ENCODE assay signal across 18 cellular contexts in genomic region chr14:90593254-90594040, GRCh38.
"Had no signal": no experiment of that assay in that cellular context is flagged by ENCODE, and none has a peak within 500 bp of the region (broad histone marks: within the 10 kb centered on the region; RNA-seq: fewer than 3 reads in every experiment).

No MANE protein-coding gene starts in this region.

- H3K27me3 ChIP-seq: heart left ventricle, neutrophil had no signal

- H3K27ac ChIP-seq: heart left ventricle, neutrophil had no signal

- H3K9me3 ChIP-seq: heart left ventricle, neutrophil had no signal

- H3K4me3 Mint-ChIP-seq: activated B cell treated with CpG ODN at 0.5 μM for 24 hours; activated CD4-positive, alpha-beta T cell treated with anti-CD3 and anti-CD28 coated beads, Interleukin-2, amount 10 ng/mL, durations not matched to agents 24 days and 14 days; activated CD8-positive, alpha-beta T cell treated with anti-CD3 and anti-CD28 coated beads, Interleukin-2, amount 10 ng/mL, durations not matched to agents 7 days and 5 days; brain; naive B cell had no signal

- H3K4me1 ChIP-seq: heart left ventricle had no signal

- H3K4me3 ChIP-seq: heart left ventricle had no signal

- ATAC-seq: activated CD8-positive, alpha-beta T cell treated with anti-CD3 and anti-CD28 coated beads, Interleukin-2, amount 10 ng/mL, durations not matched to agents 7 days and 5 days; activated naive CD4-positive, alpha-beta T cell treated with anti-CD3 and anti-CD28 coated beads, Interleukin-2, amount 50 U/mL, for 72 hours; heart left ventricle; stimulated activated naive CD8-positive, alpha-beta T cell treated with anti-CD3 and anti-CD28 coated beads, Interleukin-15, Interleukin-2, amounts not matched to agents 100 U/mL and 50 U/mL, for 24 hours had no signal

- H3K4me1 Mint-ChIP-seq: activated B cell treated with CpG ODN at 0.5 μM for 24 hours; activated CD4-positive, alpha-beta T cell treated with anti-CD3 and anti-CD28 coated beads, Interleukin-2, amount 10 ng/mL, durations not matched to agents 24 days and 14 days; brain; naive B cell had no signal

- H3K27me3 Mint-ChIP-seq: brain, naive B cell had no signal

- H3K27ac Mint-ChIP-seq: activated B cell treated with CpG ODN at 0.5 μM for 24 hours; activated CD4-positive, alpha-beta T cell treated with anti-CD3 and anti-CD28 coated beads, Interleukin-2, amount 10 ng/mL, durations not matched to agents 24 days and 14 days; activated CD8-positive, alpha-beta T cell treated with anti-CD3 and anti-CD28 coated beads, Interleukin-2, amount 10 ng/mL, durations not matched to agents 7 days and 5 days; activated naive CD4-positive, alpha-beta T cell treated with anti-CD3 and anti-CD28 coated beads, Interleukin-2, amount 50 U/mL, for 72 hours; naive B cell had no signal

- DNase-seq: activated B cell treated with CpG ODN at 0.5 μM for 24 hours; activated CD4-positive, alpha-beta T cell treated with anti-CD3 and anti-CD28 coated beads, Interleukin-2, amount 10 ng/mL, durations not matched to agents 24 days and 14 days; activated CD8-positive, alpha-beta memory T cell treated with anti-CD3 and anti-CD28 coated beads, Interleukin-2, amount 50 U/mL, for 4 hours; activated CD8-positive, alpha-beta T cell treated with anti-CD3 and anti-CD28 coated beads, Interleukin-2, amount 10 ng/mL, durations not matched to agents 7 days and 5 days; activated effector memory CD4-positive, alpha-beta T cell treated with anti-CD3 and anti-CD28 coated beads, Interleukin-2, amount 50 U/mL, for 16 hours; activated T-cell treated with anti-CD3 and anti-CD28 coated beads, Interleukin-2, amount 50 U/mL, for 48 hours; effector memory CD4-positive, alpha-beta T cell; heart left ventricle; islet precursor cell; naive B cell; small intestine; stimulated activated CD4-positive, alpha-beta T cell treated with anti-CD3 and anti-CD28 coated beads, Interleukin-4, amount 100 ng/mL, for 4 hours; stimulated activated CD8-positive, alpha-beta memory T cell treated with anti-CD3 and anti-CD28 coated beads, Interleukin-4, amount 100 ng/mL, for 48 hours; stimulated activated naive CD8-positive, alpha-beta T cell treated with anti-CD3 and anti-CD28 coated beads, Interleukin-15, Interleukin-2, amounts not matched to agents 100 U/mL and 50 U/mL, for 24 hours; trophoblast cell had no signal

- H3K9me3 Mint-ChIP-seq: activated B cell treated with CpG ODN at 0.5 μM for 24 hours; activated CD4-positive, alpha-beta T cell treated with anti-CD3 and anti-CD28 coated beads, Interleukin-2, amount 10 ng/mL, durations not matched to agents 24 days and 14 days; activated naive CD4-positive, alpha-beta T cell treated with anti-CD3 and anti-CD28 coated beads, Interleukin-2, amount 50 U/mL, for 72 hours; brain; naive B cell had no signal

- H3K36me3 Mint-ChIP-seq: activated naive CD4-positive, alpha-beta T cell treated with anti-CD3 and anti-CD28 coated beads, Interleukin-2, amount 50 U/mL, for 72 hours; naive B cell had no signal
